In the genomic region with DNA sequence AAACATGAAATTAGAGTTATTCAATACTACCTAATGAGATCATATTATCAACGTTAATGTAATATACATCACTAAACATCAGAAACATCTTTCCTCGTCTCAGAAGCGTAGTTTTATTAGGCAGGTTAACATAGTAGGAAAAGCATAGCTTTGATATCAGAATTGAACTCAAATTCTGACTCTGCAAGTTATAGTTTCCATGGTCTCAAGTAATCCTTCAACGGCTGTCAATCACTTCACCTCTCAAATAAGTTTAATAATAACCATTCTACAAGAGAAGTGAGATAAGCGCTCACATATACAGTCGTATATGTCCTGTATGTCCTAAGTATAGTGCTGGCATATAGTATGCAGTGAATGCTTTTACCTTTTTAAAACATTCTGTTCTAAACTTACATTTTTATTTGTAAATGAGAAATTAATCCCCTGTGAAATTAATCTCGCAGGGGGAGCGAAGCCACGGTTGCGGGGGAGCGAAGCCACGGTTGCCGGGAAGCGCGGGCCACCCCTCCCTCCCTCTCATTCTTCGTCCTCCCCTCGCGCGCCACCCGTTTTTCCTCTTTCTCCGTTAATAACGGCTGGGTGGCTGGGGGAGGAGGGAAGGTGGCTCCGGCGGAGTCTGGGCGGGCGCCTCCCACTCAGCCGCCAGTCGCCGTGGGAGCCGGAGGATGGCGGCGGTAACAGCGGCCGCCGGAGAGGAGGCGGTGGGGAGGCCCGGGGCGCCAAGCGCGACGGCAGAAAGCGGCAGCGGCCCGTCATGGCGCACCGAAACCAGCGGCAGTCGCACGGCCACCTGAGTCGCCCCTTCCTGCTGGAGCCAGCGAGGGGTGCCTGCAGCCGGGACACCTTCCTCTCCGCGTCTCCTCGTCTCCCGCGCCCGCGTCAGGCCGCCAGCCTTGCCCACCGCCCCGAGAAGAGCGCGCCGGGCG, we compare ENCODE assay signal across 8 cellular contexts.
DNase-seq lines count a peak whose midpoint lies in the region; ATAC-seq and TF ChIP-seq lines count a peak whose summit lies in the region.
"Not testable (repeated sequence)": the region's sequence is repeated elsewhere in the genome, so short reads cannot be mapped to it uniquely, and the experiment has no call there.

No MANE protein-coding gene starts in this region.

- intact Hi-C loops in heart right ventricle (cut with DNase I), result not testable (repeated sequence)

- H3K4me3 ChIP-seq in NB4 (ENCODE audit: low read depth, low read length) (peak overlapping the region; percentile 77), heart right ventricle (peak overlapping the region; percentile 41 to 87 (median 80)), upper lobe of left lung (peak overlapping the region; percentile 69 to 92 (median 88))

- TF ChIP-seq EP300 in upper lobe of left lung (IDR thresholded peaks at IDR 0.05), result not testable (repeated sequence)

- 1 to 3% methylated on average over 57 to 59 of the region's 66 CpGs for WGBS in heart right ventricle, 2 donors
- WGBS in upper lobe of left lung, 2 donors, result 5% methylated on average over 31 to 59 of the region's 66 CpGs

- ATAC-seq in HG02678 (IDR thresholded peaks at IDR 0.05; ENCODE audit: unreplicated experiment) (peak; percentile 56), heart right ventricle (peak; percentile 70 to 86 (median 82)), upper lobe of left lung (ENCODE audit: low FRiP score in 2 of 2) (peak; percentile 80 to 93)

- not testable (repeated sequence) for H3K27me3 ChIP-seq in heart right ventricle, upper lobe of left lung

- peaks cover 0 to 24% (median 5%) of the 10 kb centered on the region in 9 donors for H3K4me1 ChIP-seq in heart right ventricle
- H3K4me1 ChIP-seq in upper lobe of left lung, result peaks cover 0 to 13% (median 0%) of the 10 kb centered on the region in 4 donors

- not testable (repeated sequence) for TF ChIP-seq CTCF in NB4 (IDR thresholded peaks at IDR 0.05; ENCODE audit: low read depth, low read length)
- TF ChIP-seq CTCF in heart right ventricle (IDR thresholded peaks at IDR 0.05), result peak in 1 of 9 donors; percentile 4
- TF ChIP-seq CTCF in upper lobe of left lung (IDR thresholded peaks at IDR 0.05), result peak in 1 of 6 experiments; percentile 8

- H3K9me3 ChIP-seq in heart right ventricle, upper lobe of left lung: not testable (repeated sequence)

- H3K27ac ChIP-seq in heart right ventricle (peak overlapping the region; percentile 87 to 99 (median 96)), upper lobe of left lung (peak overlapping the region; percentile 84 to 94 (median 88))

- TF ChIP-seq POLR2A in GM15510 (IDR thresholded peaks at IDR 0.05; ENCODE audit: borderline replicate concordance, extremely low read depth, insufficient read length) (peak; percentile 12), upper lobe of left lung (IDR thresholded peaks at IDR 0.05) (peak in 1 of 4 donors; percentile 43)
- TF ChIP-seq POLR2A in NB4 (IDR thresholded peaks at IDR 0.05; ENCODE audit: extremely low read depth, insufficient read length), result not testable (repeated sequence)

- DNase-seq in NB4 (ENCODE audit: low read depth) (peak; percentile 84), T follicular helper cell (ENCODE audit: low read depth) (peak; percentile 17), anterior cingulate cortex (lab: John Stamatoyannopoulos, UW) (peak in 52 of 58 donors; percentile 1 to 74 (median 34)), heart right ventricle (peak; percentile 34 to 59), occipital lobe (lab: John Stamatoyannopoulos, UW) (peak; percentile 32), upper lobe of left lung (peak; percentile 44 to 90)

- H3K36me3 ChIP-seq in heart right ventricle, upper lobe of left lung: not testable (repeated sequence)

Comparison
In these comparisons a context has a peak if more than half of its experiments do, and no peak if none do; other contexts are left out.
1. Peak in every context shown above with its lines: DNase-seq, ATAC-seq, H3K4me3 ChIP-seq and H3K27ac ChIP-seq.
2. DNase-seq: peak in every context shown above with its lines; median percentile 84 in NB4; 67 in upper lobe of left lung; 46 in heart right ventricle; 34 in anterior cingulate cortex; 32 in occipital lobe; 17 in T follicular helper cell.